In the genomic region with DNA sequence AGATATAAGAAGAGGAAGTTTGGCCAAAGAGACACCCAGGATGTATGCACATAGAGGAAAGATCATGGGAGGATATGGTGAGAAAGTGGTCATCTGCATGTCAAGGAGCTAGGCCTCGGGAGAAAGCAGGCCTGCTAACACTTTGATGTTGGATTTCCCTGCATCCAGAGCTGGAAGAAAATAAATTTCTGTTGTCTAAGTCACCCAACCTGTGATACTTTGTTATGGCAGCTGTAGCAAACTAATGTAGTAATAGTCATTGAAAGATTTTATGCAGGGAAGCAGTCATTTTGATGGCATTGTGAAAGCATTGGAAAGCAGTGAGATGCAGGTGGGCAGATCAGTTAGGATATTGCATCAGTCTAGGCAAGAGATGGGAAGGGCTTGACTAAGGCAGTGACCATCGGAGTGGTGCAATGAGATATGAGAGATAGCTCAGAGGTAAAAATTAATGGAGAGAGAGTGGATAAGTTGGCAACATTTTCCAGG, we compare ENCODE assay signal across 11 cellular contexts. TPM values are rescaled to one million over a fixed set of nuclear protein-coding genes. Genes with fewer than 3 reads are reported as not detected.
DNase-seq lines count a peak whose midpoint lies in the region; ATAC-seq and TF ChIP-seq lines count a peak whose summit lies in the region.
"Had no signal": no experiment of that assay in that cellular context is flagged by ENCODE, and none has a peak within 500 bp of the region (broad histone marks: within the 10 kb centered on the region; RNA-seq: fewer than 3 reads in every experiment).

No MANE protein-coding gene starts in this region.

- intact Hi-C loops in Right ventricle myocardium inferior (cut with DNase I) (no loop called here), vagina (cut with DNase I) (no loop called here)

- H3K27ac ChIP-seq in cardiac muscle cell (no peak overlapping the region), hepatocyte (no peak overlapping the region), vagina (no peak overlapping the region)
- H3K27ac ChIP-seq: prostate gland had no signal

- H3K4me2 ChIP-seq in hepatocyte, result peak overlapping the region; percentile 82

- H3K79me2 ChIP-seq in hepatocyte, result peaks cover 54% of the 10 kb centered on the region

- H2AFZ ChIP-seq in hepatocyte, result no peak overlapping the region

- DNase-seq in cardiac muscle cell (ENCODE audit: low read depth in 1 of 2, low spot score in 1 of 2) (no peak), Right ventricle myocardium inferior (ENCODE audit: missing footprints) (no peak), NCI-H69 (lab: John Stamatoyannopoulos, UW) (peak; percentile 33), hepatocyte (ENCODE audit: low spot score) (no peak), vagina (ENCODE audit: extremely low spot score in 2 of 2) (no peak), ACHN (no peak), GDM1 (lab: John Stamatoyannopoulos, UW) (no peak)
- DNase-seq: mesenchymal stem cell, upper lobe of right lung had no signal

- H3K27me3 ChIP-seq in cardiac muscle cell (no peaks in the 10 kb centered on the region), hepatocyte (no peaks in the 10 kb centered on the region), vagina (no peaks in the 10 kb centered on the region)
- H3K27me3 ChIP-seq: upper lobe of right lung had no signal

- no peaks in the 10 kb centered on the region for H3K36me3 ChIP-seq in cardiac muscle cell
- no peaks in the 10 kb centered on the region for H3K36me3 ChIP-seq in hepatocyte (replicated peaks; ENCODE audit: insufficient read depth, low read depth)
- H3K36me3 ChIP-seq in vagina, result no peaks in the 10 kb centered on the region
- H3K36me3 ChIP-seq: prostate gland, upper lobe of right lung had no signal

- WGBS in hepatocyte (ENCODE audit: low lambda C conversion rate, missing lambda C conversion rate), result 85% methylated on average over 2 of the region's 2 CpGs

- no peaks in the 10 kb centered on the region for H3K9me3 ChIP-seq in cardiac muscle cell (ENCODE audit: low read depth)
- no peaks in the 10 kb centered on the region for H3K9me3 ChIP-seq in hepatocyte (ENCODE audit: low read depth)
- H3K9me3 ChIP-seq in vagina, result no peaks in the 10 kb centered on the region
- H3K9me3 ChIP-seq: prostate gland, upper lobe of right lung had no signal

- ATAC-seq in Right ventricle myocardium inferior (no peak), HG02623 (IDR thresholded peaks at IDR 0.05; ENCODE audit: unreplicated experiment) (no peak)

- H3K4me1 ChIP-seq in cardiac muscle cell (ENCODE audit: low read depth) (peaks cover 25% of the 10 kb centered on the region), hepatocyte (ENCODE audit: insufficient read depth) (peaks cover 22% of the 10 kb centered on the region), vagina (peaks cover 4% of the 10 kb centered on the region)
- H3K4me1 ChIP-seq: prostate gland, upper lobe of right lung had no signal

- TF ChIP-seq CTCF in cardiac muscle cell (IDR thresholded peaks at IDR 0.05; ENCODE audit: low read depth, low read length) (no peak), hepatocyte (IDR thresholded peaks at IDR 0.05; ENCODE audit: poor library complexity) (no peak), vagina (IDR thresholded peaks at IDR 0.05) (no peak)

- H4K20me1 ChIP-seq in hepatocyte (ENCODE audit: insufficient read depth, poor library complexity, severe bottlenecking), result no peaks in the 10 kb centered on the region

- in situ Hi-C loops in ACHN (cut with HindIII; ENCODE audit: low pct_ligation_motif_present, low pct_unique_long_range_greater_than_20kb, low sequenced_read_pairs), result no loop called here

- TF ChIP-seq POLR2A in vagina (IDR thresholded peaks at IDR 0.05), result no peak

- no peaks in the 10 kb centered on the region for H3K9me2 ChIP-seq in hepatocyte (replicated peaks; ENCODE audit: insufficient read depth)

- H3K4me3 ChIP-seq in cardiac muscle cell, result peak overlapping the region; percentile 52
- peak overlapping the region; percentile 57 for H3K4me3 ChIP-seq in hepatocyte
- H3K4me3 ChIP-seq in vagina, result peak overlapping the region; percentile 46 to 48

RNA-seq across cellular contexts. Expression of a gene that starts 24.5 kb away (rescaled TPM):
- total RNA-seq in cardiac muscle cell (52.0 and 57.0 TPM in 2 replicates), Right ventricle myocardium inferior (29.8 TPM), hepatocyte (54.1 and 55.6 TPM in 2 replicates), vagina (39.8 TPM)
- polyA plus RNA-seq in cardiac muscle cell (32.9 and 47.0 TPM in 2 replicates), hepatocyte (16.6 and 21.7 TPM in 2 replicates)

RNA-seq across cellular contexts. Expression of a gene that starts 37.2 kb away (rescaled TPM):
- total RNA-seq in cardiac muscle cell (44.6 and 58.3 TPM in 2 replicates), Right ventricle myocardium inferior (14.6 TPM), hepatocyte (38.3 and 39.2 TPM in 2 replicates), vagina (8.8 TPM)
- polyA plus RNA-seq in cardiac muscle cell (40.0 and 51.5 TPM in 2 replicates), hepatocyte (13.6 and 13.7 TPM in 2 replicates)
